ENCODE assay signal across 1 cellular context in the genomic region with DNA sequence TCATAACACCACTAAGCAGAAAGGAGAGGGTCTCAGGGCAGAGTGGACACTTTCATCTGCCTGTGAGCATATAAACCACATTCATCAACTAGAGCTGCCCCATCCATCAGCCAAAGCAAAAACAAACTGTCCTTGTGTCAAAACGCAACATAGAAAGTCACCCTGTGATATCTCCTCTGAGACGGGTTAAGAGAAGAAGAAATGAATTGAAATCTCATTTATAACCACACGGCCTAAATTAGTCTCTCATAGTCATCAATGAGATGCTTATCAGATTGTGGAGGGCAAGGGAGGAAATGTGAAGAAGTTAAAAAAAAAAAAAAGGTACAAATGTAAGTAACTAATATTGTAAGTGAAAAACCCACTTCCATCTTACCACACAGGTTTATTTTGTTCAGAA.
TF ChIP-seq lines count a peak whose summit lies in the region.

No MANE protein-coding gene starts in this region.

TF ChIP-seq in K562, 482 proteins besides CTCF, POLR2A, EP300 and RAD21 (continued from another document):
- no peak for TF ChIP-seq THRB (CRISPR knock-in tag; conservative IDR thresholded peaks at IDR 0.05)
